Comparison of ENCODE assay signal across 24 cellular contexts in genomic region chr11:91124363-91124762, GRCh38.
DNase-seq lines count a peak whose midpoint lies in the region; ATAC-seq and TF ChIP-seq lines count a peak whose summit lies in the region.
"Had no signal": no experiment of that assay in that cellular context is flagged by ENCODE, and none has a peak within 500 bp of the region (broad histone marks: within the 10 kb centered on the region; RNA-seq: fewer than 3 reads in every experiment).

No MANE protein-coding gene starts in this region.

- no peaks in the 10 kb centered on the region for H3K9me3 ChIP-seq in heart left ventricle
- H3K9me3 ChIP-seq: A549, BE2C, BLaER1 had no signal

- TF ChIP-seq POLR2A in heart left ventricle (IDR thresholded peaks at IDR 0.05), result no peak

- H3K36me3 ChIP-seq in heart left ventricle, result no peaks in the 10 kb centered on the region
- H3K36me3 ChIP-seq: BE2C, BLaER1 had no signal

- H3K4me3 ChIP-seq in heart left ventricle, result no peak overlapping the region
- H3K4me3 ChIP-seq: A549, BLaER1, GM12878 had no signal

- ATAC-seq in heart left ventricle (no peak), HG02973 (IDR thresholded peaks at IDR 0.05; ENCODE audit: unreplicated experiment) (no peak)
- ATAC-seq: A549, GM12878 had no signal

- no peaks in the 10 kb centered on the region for H3K4me1 ChIP-seq in heart left ventricle
- H3K4me1 ChIP-seq: A549, BE2C, BLaER1 had no signal

- WGBS in heart left ventricle, 4 donors, result 95 to 97% (median 95%) methylated on average over 1 of the region's 1 CpG

- intact Hi-C loops in heart left ventricle (cut with DNase I), result loop anchor here in 1 of 10 donors (10.0 kb wide), 1 partner anchor 60 kb away; no protein-coding TSS in a partner anchor

- no peak overlapping the region for H3K27ac ChIP-seq in heart left ventricle
- H3K27ac ChIP-seq: 22Rv1, A549, BLaER1 had no signal

- no peak for TF ChIP-seq CTCF in heart left ventricle (IDR thresholded peaks at IDR 0.05)

- H3K27me3 ChIP-seq in heart left ventricle, result no peaks in the 10 kb centered on the region
- H3K27me3 ChIP-seq: BE2C, BLaER1 had no signal

- DNase-seq in Ammon's horn (ENCODE audit: low spot score) (peak; percentile 21), NCI-H69 (lab: John Stamatoyannopoulos, UW) (peak; percentile 7), myocyte (ENCODE audit: low read depth) (peak; percentile 43), SHP77 treated with DMSO at 0.1 percent for 48 hours (lab: John Stamatoyannopoulos, UW) (no peak), heart left ventricle (no peak)
- DNase-seq: AML-193; BE2C; C1 segment of cervical spinal cord; CD4-positive, alpha-beta memory T cell; CD4-positive, CD25-positive, alpha-beta regulatory T cell; CD8-positive, alpha-beta memory T cell; COR-L47; DMS 273 treated with DMSO at 0.1 percent for 48 hours; DMS153; DMS53; DMS79; DND-41; EL; GDM1 had no signal

Comparison
In these comparisons a context has a peak if more than half of its experiments do, and no peak if none do; other contexts are left out.
1. DNase-seq: peak in Ammon's horn (single experiment), NCI-H69 (single experiment) and myocyte (single experiment); none in SHP77 treated with DMSO at 0.1 percent for 48 hours (single experiment) and heart left ventricle (0 of 5).